1 cellular context compared by ENCODE assay signal in the genomic region with DNA sequence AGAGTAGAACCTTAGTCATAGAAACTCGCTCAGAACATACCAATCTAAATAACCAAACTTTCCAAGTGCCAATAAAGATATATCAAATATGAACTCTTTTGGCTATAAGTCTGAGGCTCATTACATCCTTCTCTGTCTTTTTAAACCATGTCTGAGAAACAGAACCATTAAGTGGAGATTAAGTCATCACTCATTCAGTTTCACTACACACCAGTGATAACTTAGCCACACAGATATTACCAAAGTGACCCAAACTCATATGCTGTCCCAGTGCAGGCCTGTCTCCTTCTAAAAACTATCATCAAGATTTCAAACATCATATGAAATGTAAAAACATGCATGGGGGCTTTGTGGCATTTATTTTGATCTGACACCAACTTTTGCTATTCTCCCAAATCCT.
TF ChIP-seq lines count a peak whose summit lies in the region.

No MANE protein-coding gene starts in this region.

TF ChIP-seq in liver, 16 proteins besides CTCF, POLR2A, EP300 and RAD21 (continued from another document):
- TF ChIP-seq ZBTB33 (IDR thresholded peaks at IDR 0.05) (no peak), YY1 (IDR thresholded peaks at IDR 0.05) (no peak), EGR1 (IDR thresholded peaks at IDR 0.05; ENCODE audit: low read depth in 2 of 2) (no peak), TAF1 (conservative IDR thresholded peaks at IDR 0.05) (no peak), HNF4G (IDR thresholded peaks at IDR 0.05) (no peak)
- TF ChIP-seq, protein P1, sequence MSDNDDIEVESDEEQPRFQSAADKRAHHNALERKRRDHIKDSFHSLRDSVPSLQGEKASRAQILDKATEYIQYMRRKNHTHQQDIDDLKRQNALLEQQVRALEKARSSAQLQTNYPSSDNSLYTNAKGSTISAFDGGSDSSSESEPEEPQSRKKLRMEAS (IDR thresholded peaks at IDR 0.05): no peak
TF ChIP-seq in liver: peak in this region for 0.
